In genomic region chr11:112085822-112086421, GRCh38 we compare ENCODE assay signal across 8 cellular contexts. TPM values are rescaled to one million over a fixed set of nuclear protein-coding genes. Genes with fewer than 3 reads are reported as not detected.
A peak's percentile ranks its signal among the peaks of the same experiment; 100 is the strongest.
DNase-seq lines count a peak whose midpoint lies in the region; ATAC-seq and TF ChIP-seq lines count a peak whose summit lies in the region.

No MANE protein-coding gene starts in this region.

- peak overlapping the region; percentile 98 for H3K27ac Mint-ChIP-seq in WTC11
- H3K27ac Mint-ChIP-seq in endothelial cell (ENCODE audit: unreplicated experiment): peak overlapping the region; percentile 95

- peaks cover 0 to 33% (median 24%) of the 10 kb centered on the region in 4 donors for H3K4me1 ChIP-seq in tibial artery

- H3K9me3 Mint-ChIP-seq in WTC11 (no peaks in the 10 kb centered on the region), endothelial cell (ENCODE audit: unreplicated experiment) (no peaks in the 10 kb centered on the region)

- H3K4me1 Mint-ChIP-seq in WTC11: peaks cover 22% of the 10 kb centered on the region
- H3K4me1 Mint-ChIP-seq in endothelial cell (ENCODE audit: unreplicated experiment): peaks cover 21% of the 10 kb centered on the region

- no peaks in the 10 kb centered on the region for H3K27me3 ChIP-seq in tibial artery

- H3K4me3 ChIP-seq in tibial artery: peak overlapping the region; percentile 75 to 82

- H3K27me3 Mint-ChIP-seq in WTC11 (ENCODE audit: low read depth) (peaks cover 4% of the 10 kb centered on the region), endothelial cell (ENCODE audit: unreplicated experiment) (peaks cover 3% of the 10 kb centered on the region)

- intact Hi-C loops in tibial artery (cut with DNase I; ENCODE audit: low total_unique reads): loop anchor here (5.0 kb wide), 1 partner anchor 204 kb away; no protein-coding TSS in a partner anchor

- TF ChIP-seq CTCF in WTC11 (IDR thresholded peaks at IDR 0.05): no peak
- TF ChIP-seq CTCF in endothelial cell (IDR thresholded peaks at IDR 0.05; ENCODE audit: unreplicated experiment): no peak
- no peak for TF ChIP-seq CTCF in tibial artery (IDR thresholded peaks at IDR 0.05)

- CTCF ChIA-PET in WTC11 (lab: Charles Lee): interaction anchor here (1.0 to 1.3 kb wide), 3 partner anchors 28 to 194 kb away, joined by 3 to 4 read pairs (median 3); no protein-coding TSS in a partner anchor

- POLR2A ChIA-PET in WTC11 (lab: Charles Lee): no interaction called here

- peaks cover 54 to 66% (median 64%) of the 10 kb centered on the region in 3 donors for H3K36me3 ChIP-seq in tibial artery

- H3K27ac ChIP-seq in tibial artery: peak overlapping the region; percentile 76 to 83

- peak overlapping the region; percentile 98 for H3K4me3 Mint-ChIP-seq in WTC11
- peak overlapping the region; percentile 99 for H3K4me3 Mint-ChIP-seq in endothelial cell (ENCODE audit: unreplicated experiment)

- ATAC-seq in GM19467 (IDR thresholded peaks at IDR 0.05; ENCODE audit: unreplicated experiment): peak; percentile 30
- ATAC-seq in HG03521 (IDR thresholded peaks at IDR 0.05; ENCODE audit: unreplicated experiment): peak; percentile 23
- peak; percentile 25 for ATAC-seq in WTC11

- DNase-seq in Caki2 (ENCODE audit: low read depth) (peak; percentile 13), WTC11 (ENCODE audit: low spot score) (no peak), endothelial cell (ENCODE audit: low spot score) (no peak), myocyte (ENCODE audit: low read depth) (peak; percentile 56), tibial artery (no peak), NCI-H2227 (lab: John Stamatoyannopoulos, UW; ENCODE audit: unreplicated experiment) (no peak)

- in situ Hi-C loops in Caki2 (cut with HindIII; ENCODE audit: low pct_unique_long_range_greater_than_20kb, low sequenced_read_pairs): no loop called here

- H3K9me3 ChIP-seq in tibial artery: no peaks in the 10 kb centered on the region

- H3K36me3 Mint-ChIP-seq in WTC11 (peaks cover 85% of the 10 kb centered on the region), endothelial cell (ENCODE audit: low read depth, unreplicated experiment) (peaks cover 20% of the 10 kb centered on the region)

TF ChIP-seq in WTC11, 78 proteins besides CTCF, POLR2A, EP300 and RAD21:
- TF ChIP-seq FOXP1 (CRISPR knock-in tag; IDR thresholded peaks at IDR 0.05; ENCODE audit: borderline replicate concordance) (no peak), KAT7 (CRISPR knock-in tag; IDR thresholded peaks at IDR 0.05; ENCODE audit: borderline replicate concordance) (no peak), ZBTB21 (CRISPR knock-in tag; IDR thresholded peaks at IDR 0.05; ENCODE audit: borderline replicate concordance) (no peak), USF1 (CRISPR knock-in tag; IDR thresholded peaks at IDR 0.05) (peak; percentile 46), EMX1 (CRISPR knock-in tag; IDR thresholded peaks at IDR 0.05) (0 out of 2 replicates have a peak, but pooled peaks have one; percentile 49), ATF2 (CRISPR knock-in tag; IDR thresholded peaks at IDR 0.05; ENCODE audit: borderline replicate concordance, low read depth) (no peak), ZNF263 (CRISPR knock-in tag; IDR thresholded peaks at IDR 0.05; ENCODE audit: low read depth) (no peak), CBFB (CRISPR knock-in tag; IDR thresholded peaks at IDR 0.05; ENCODE audit: low read depth) (no peak)

RNA-seq across cellular contexts. Expression of gene TIMM8B, which starts 0.6 kb away (rescaled TPM):
- total RNA-seq in Caki2 (2014; rRNA removed; shearing (Covaris generic); ENCODE audit: low replicate concordance): 33.6 and 76.9 TPM in 2 replicates
- total RNA-seq in WTC11 (2021) (67.9 to 88.2 TPM (median 74.4 TPM) in 3 replicates), endothelial cell (ENCODE audit: unreplicated experiment) (49.6 TPM), myocyte (55.0 and 62.6 TPM in 2 replicates)
- 150 TPM for polyA plus RNA-seq in myocyte (2012)

RNA-seq across cellular contexts. Expression of gene SDHD, which starts 0.8 kb away (rescaled TPM):
- total RNA-seq in Caki2 (2014; rRNA removed; shearing (Covaris generic); ENCODE audit: low replicate concordance): 75.6 and 140 TPM in 2 replicates
- 94.3 to 105 TPM (median 98.9 TPM) in 3 replicates for total RNA-seq in WTC11 (2021)
- 43.0 TPM for total RNA-seq in endothelial cell (ENCODE audit: unreplicated experiment)
- total RNA-seq in myocyte: 107 and 123 TPM in 2 replicates
- polyA plus RNA-seq in myocyte (2012): 72.0 TPM

RNA-seq across cellular contexts. Expression of gene NKAPD1, which starts 11.8 kb away (rescaled TPM):
- total RNA-seq in Caki2 (2014; rRNA removed; shearing (Covaris generic); ENCODE audit: low replicate concordance): 13.2 and 19.8 TPM in 2 replicates
- total RNA-seq in WTC11 (2021) (15.3 to 17.1 TPM (median 15.6 TPM) in 3 replicates), endothelial cell (ENCODE audit: unreplicated experiment) (21.8 TPM), myocyte (20.6 and 29.3 TPM in 2 replicates)
- 16.7 TPM for polyA plus RNA-seq in myocyte (2012)

RNA-seq across cellular contexts. Expression of gene PIH1D2, which starts 12.1 kb away (rescaled TPM):
- total RNA-seq in Caki2 (2014; rRNA removed; shearing (Covaris generic); ENCODE audit: low replicate concordance): 0.49 and 11.4 TPM in 2 replicates
- total RNA-seq in WTC11 (2021): 0.71 to 0.85 TPM (median 0.71 TPM) in 3 replicates
- 2.5 TPM for total RNA-seq in endothelial cell (ENCODE audit: unreplicated experiment)
- total RNA-seq in myocyte: 1.1 and 1.5 TPM in 2 replicates
- polyA plus RNA-seq in myocyte (2012): 1.6 TPM

Comparison
In these comparisons a context has a peak if more than half of its experiments do, and no peak if none do; other contexts are left out.
1. DNase-seq: peak in Caki2 (single experiment) and myocyte (single experiment); none in WTC11 (single experiment), endothelial cell (single experiment), tibial artery (0 of 2) and NCI-H2227 (single experiment).
2. Peak in every context shown above with its lines, with median percentiles within 50 percentile points of each other: ATAC-seq.